ENCODE assay signal across 26 cellular contexts in genomic region chr13:33489563-33489962, GRCh38.
"Had no signal": no experiment of that assay in that cellular context is flagged by ENCODE, and none has a peak within 500 bp of the region (broad histone marks: within the 10 kb centered on the region; RNA-seq: fewer than 3 reads in every experiment).

No MANE protein-coding gene starts in this region.

- DNase-seq: dermis blood vessel endothelial cell; effector memory CD4-positive, alpha-beta T cell; erythroblast; esophagus squamous epithelium; foreskin melanocyte; glutamatergic neuron; left ventricle myocardium superior; lower lobe of right lung; natural killer cell; pancreas; stimulated activated CD4-positive, alpha-beta T cell treated with anti-CD3 and anti-CD28 coated beads, Interleukin-12 subunit alpha, Interleukin-12 subunit beta, amount 100 ng/mL, for 4 hours; stimulated activated CD4-positive, alpha-beta T cell treated with anti-CD3 and anti-CD28 coated beads, Interleukin-1b, Interleukin-23, amount 100 ng/mL, for 48 hours; stimulated activated CD4-positive, alpha-beta T cell treated with anti-CD3 and anti-CD28 coated beads, Interleukin-4, amount 100 ng/mL, for 1 hour; stimulated activated CD8-positive, alpha-beta memory T cell treated with anti-CD3 and anti-CD28 coated beads, Interleukin-4, amount 100 ng/mL, for 48 hours; stimulated activated naive CD4-positive, alpha-beta T cell; stimulated activated naive CD8-positive, alpha-beta T cell treated with anti-CD3 and anti-CD28 coated beads, Interleukin-15, amount 100 ng/mL, for 72 hours; transverse colon; upper lobe of right lung; uterus had no signal

- H3K27me3 ChIP-seq: esophagus squamous epithelium, neutrophil, pancreas, right atrium auricular region, suprapubic skin, transverse colon, upper lobe of right lung, uterus had no signal

- ATAC-seq: left ventricle myocardium superior; lower lobe of right lung; natural killer cell; pancreas; sciatic nerve; stimulated activated naive CD8-positive, alpha-beta T cell treated with anti-CD3 and anti-CD28 coated beads, Interleukin-15, amount 100 ng/mL, for 72 hours; upper lobe of right lung had no signal

- H3K27ac ChIP-seq: esophagus squamous epithelium, lower lobe of right lung, neutrophil, pancreas, right atrium auricular region, suprapubic skin, transverse colon, upper lobe of right lung, uterus had no signal

- H3K4me3 ChIP-seq: coronary artery, esophagus squamous epithelium, lower lobe of right lung, pancreas, right atrium auricular region, smooth muscle cell, suprapubic skin, transverse colon, upper lobe of right lung, uterus had no signal

- H3K4me1 Mint-ChIP-seq: stimulated activated naive CD8-positive, alpha-beta T cell treated with anti-CD3 and anti-CD28 coated beads, Interleukin-15, amount 100 ng/mL, for 72 hours had no signal

- H3K27ac Mint-ChIP-seq: natural killer cell; progenitor cell of endocrine pancreas; stimulated activated naive CD8-positive, alpha-beta T cell treated with anti-CD3 and anti-CD28 coated beads, Interleukin-15, amount 100 ng/mL, for 72 hours had no signal

- H3K9me3 ChIP-seq: lower lobe of right lung, neutrophil, pancreas, right atrium auricular region, suprapubic skin, upper lobe of right lung had no signal

- H3K4me3 Mint-ChIP-seq: natural killer cell; stimulated activated naive CD8-positive, alpha-beta T cell treated with anti-CD3 and anti-CD28 coated beads, Interleukin-15, amount 100 ng/mL, for 72 hours had no signal

- H3K9me3 Mint-ChIP-seq: natural killer cell had no signal

- H3K4me2 ChIP-seq: smooth muscle cell had no signal

- H3K36me3 ChIP-seq: esophagus squamous epithelium, lower lobe of right lung, neutrophil, right atrium auricular region, suprapubic skin, transverse colon, upper lobe of right lung, uterus had no signal

- H3K36me3 Mint-ChIP-seq: natural killer cell had no signal

- H3K4me1 ChIP-seq: suprapubic skin, upper lobe of right lung, uterus had no signal
